ENCODE assay signal across 12 cellular contexts in the genomic region with DNA sequence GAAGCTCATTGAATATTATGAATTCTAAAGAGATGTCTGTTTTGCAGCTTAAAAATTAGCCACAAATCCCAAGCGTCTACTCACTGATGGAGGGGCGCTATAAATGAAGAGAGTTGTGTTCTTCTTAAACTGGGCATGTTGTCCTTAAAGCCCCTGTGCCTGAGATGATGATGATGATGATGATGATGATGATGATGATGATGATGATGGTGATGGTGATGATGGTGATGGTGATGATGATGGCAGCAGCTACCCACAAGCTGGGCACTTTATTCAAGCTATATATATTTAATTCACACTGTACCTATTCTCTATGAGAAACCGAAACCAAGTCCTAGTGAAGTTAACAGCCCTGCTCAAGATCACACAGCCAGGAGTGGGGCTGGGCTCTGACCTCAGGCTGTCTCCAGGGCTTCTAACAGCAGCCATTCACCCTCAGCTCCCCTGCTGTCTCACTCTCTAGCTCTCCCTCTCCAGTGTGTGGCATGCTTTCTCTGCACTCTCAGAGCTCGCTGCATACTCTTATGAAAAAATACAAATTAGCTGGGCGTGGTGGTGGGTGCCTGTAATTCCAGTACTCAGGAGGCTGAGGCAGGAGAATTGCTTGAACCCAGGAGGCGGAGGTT.
DNase-seq lines count a peak whose midpoint lies in the region; ATAC-seq and TF ChIP-seq lines count a peak whose summit lies in the region.
"Had no signal": no experiment of that assay in that cellular context is flagged by ENCODE, and none has a peak within 500 bp of the region (broad histone marks: within the 10 kb centered on the region; RNA-seq: fewer than 3 reads in every experiment).

No MANE protein-coding gene starts in this region.

- TF ChIP-seq POLR2A in thyroid gland (IDR thresholded peaks at IDR 0.05): no peak
- TF ChIP-seq POLR2A in Peyer's patch (IDR thresholded peaks at IDR 0.05): no peak

- WGBS in thyroid gland, 2 donors: 81 to 85% methylated on average over 6 of the region's 6 CpGs

- H3K36me3 Mint-ChIP-seq in activated naive CD8-positive, alpha-beta T cell: no peaks in the 10 kb centered on the region
- H3K36me3 Mint-ChIP-seq in activated naive CD8-positive, alpha-beta T cell treated with anti-CD3 and anti-CD28 coated beads for 36 hours: peaks cover 4% of the 10 kb centered on the region
- no peaks in the 10 kb centered on the region for H3K36me3 Mint-ChIP-seq in central memory CD8-positive, alpha-beta T cell (ENCODE audit: insufficient read depth)

- H3K4me1 ChIP-seq in thyroid gland (peaks cover 0 to 4% of the 10 kb centered on the region in 2 donors), Peyer's patch (no peaks in the 10 kb centered on the region)

- H3K4me3 ChIP-seq in thyroid gland (replicated peaks in 1 of 3) (no peak overlapping the region), Peyer's patch (no peak overlapping the region)
- H3K4me3 ChIP-seq: lung, thoracic aorta had no signal

- H3K4me3 Mint-ChIP-seq in activated naive CD8-positive, alpha-beta T cell: peak overlapping the region; percentile 12
- no peak overlapping the region for H3K4me3 Mint-ChIP-seq in activated naive CD8-positive, alpha-beta T cell treated with anti-CD3 and anti-CD28 coated beads for 36 hours
- no peak overlapping the region for H3K4me3 Mint-ChIP-seq in central memory CD8-positive, alpha-beta T cell

- no peaks in the 10 kb centered on the region for H3K9me3 ChIP-seq in thyroid gland
- no peaks in the 10 kb centered on the region for H3K9me3 ChIP-seq in Peyer's patch
- H3K9me3 ChIP-seq: thoracic aorta had no signal

- H3K36me3 ChIP-seq in thyroid gland (no peaks in the 10 kb centered on the region), Peyer's patch (no peaks in the 10 kb centered on the region)
- H3K36me3 ChIP-seq: thoracic aorta had no signal

- DNase-seq in activated naive CD8-positive, alpha-beta T cell treated with anti-CD3 and anti-CD28 coated beads for 36 hours: no peak
- DNase-seq in NCI-H345 treated with DMSO at 0.1 percent for 48 hours (lab: John Stamatoyannopoulos, UW; ENCODE audit: unreplicated experiment) (peak; percentile 18), thyroid gland (peak; percentile 13 to 25), NCI-H1105 treated with DMSO at 0.1 percent for 48 hours (lab: John Stamatoyannopoulos, UW) (no peak), foreskin melanocyte (no peak), Peyer's patch (no peak)
- DNase-seq in central memory CD8-positive, alpha-beta T cell (ENCODE audit: low spot score in 2 of 2): no peak
- DNase-seq: activated effector memory CD4-positive, alpha-beta T cell treated with anti-CD3 and anti-CD28 coated beads, Interleukin-2, amount 50 U/mL, for 16 hours; dermis blood vessel endothelial cell had no signal

- no peaks in the 10 kb centered on the region for H3K27me3 ChIP-seq in thyroid gland
- no peaks in the 10 kb centered on the region for H3K27me3 ChIP-seq in Peyer's patch

- no peak overlapping the region for H3K27ac Mint-ChIP-seq in activated naive CD8-positive, alpha-beta T cell
- H3K27ac Mint-ChIP-seq in activated naive CD8-positive, alpha-beta T cell treated with anti-CD3 and anti-CD28 coated beads for 36 hours: no peak overlapping the region
- H3K27ac Mint-ChIP-seq in central memory CD8-positive, alpha-beta T cell (ENCODE audit: low read depth): no peak overlapping the region

- no peaks in the 10 kb centered on the region for H3K9me3 Mint-ChIP-seq in activated naive CD8-positive, alpha-beta T cell (ENCODE audit: low read depth)
- peaks cover 1% of the 10 kb centered on the region for H3K9me3 Mint-ChIP-seq in activated naive CD8-positive, alpha-beta T cell treated with anti-CD3 and anti-CD28 coated beads for 36 hours
- no peaks in the 10 kb centered on the region for H3K9me3 Mint-ChIP-seq in central memory CD8-positive, alpha-beta T cell

- H3K27ac ChIP-seq in thyroid gland (no peak overlapping the region), Peyer's patch (no peak overlapping the region)
- H3K27ac ChIP-seq: thoracic aorta had no signal

- peaks cover 69% of the 10 kb centered on the region for H3K4me1 Mint-ChIP-seq in activated naive CD8-positive, alpha-beta T cell (ENCODE audit: low read depth)
- H3K4me1 Mint-ChIP-seq in activated naive CD8-positive, alpha-beta T cell treated with anti-CD3 and anti-CD28 coated beads for 36 hours: peaks cover 49% of the 10 kb centered on the region
- peaks cover 13% of the 10 kb centered on the region for H3K4me1 Mint-ChIP-seq in central memory CD8-positive, alpha-beta T cell

- intact Hi-C loops in thyroid gland (cut with DNase I): no loop called here

- no peaks in the 10 kb centered on the region for H3K27me3 Mint-ChIP-seq in activated naive CD8-positive, alpha-beta T cell
- no peaks in the 10 kb centered on the region for H3K27me3 Mint-ChIP-seq in activated naive CD8-positive, alpha-beta T cell treated with anti-CD3 and anti-CD28 coated beads for 36 hours
- H3K27me3 Mint-ChIP-seq in central memory CD8-positive, alpha-beta T cell: peaks cover 8% of the 10 kb centered on the region

- peak; percentile 64 for ATAC-seq in central memory CD8-positive, alpha-beta T cell (replicated peaks; ENCODE audit: extremely low read depth, poor library complexity, severe bottlenecking)

- TF ChIP-seq CTCF in thyroid gland (IDR thresholded peaks at IDR 0.05) (no peak), Peyer's patch (IDR thresholded peaks at IDR 0.05) (no peak)

Comparison
In these comparisons a context has a peak if more than half of its experiments do, and no peak if none do; other contexts are left out.
1. DNase-seq: peak in NCI-H345 treated with DMSO at 0.1 percent for 48 hours (single experiment) and thyroid gland (2 of 2); none in activated naive CD8-positive, alpha-beta T cell treated with anti-CD3 and anti-CD28 coated beads for 36 hours (single experiment), central memory CD8-positive, alpha-beta T cell (0 of 2), NCI-H1105 treated with DMSO at 0.1 percent for 48 hours (single experiment), foreskin melanocyte (single experiment) and Peyer's patch (0 of 3).